Comparison of ENCODE assay signal across 27 cellular contexts in the genomic region with DNA sequence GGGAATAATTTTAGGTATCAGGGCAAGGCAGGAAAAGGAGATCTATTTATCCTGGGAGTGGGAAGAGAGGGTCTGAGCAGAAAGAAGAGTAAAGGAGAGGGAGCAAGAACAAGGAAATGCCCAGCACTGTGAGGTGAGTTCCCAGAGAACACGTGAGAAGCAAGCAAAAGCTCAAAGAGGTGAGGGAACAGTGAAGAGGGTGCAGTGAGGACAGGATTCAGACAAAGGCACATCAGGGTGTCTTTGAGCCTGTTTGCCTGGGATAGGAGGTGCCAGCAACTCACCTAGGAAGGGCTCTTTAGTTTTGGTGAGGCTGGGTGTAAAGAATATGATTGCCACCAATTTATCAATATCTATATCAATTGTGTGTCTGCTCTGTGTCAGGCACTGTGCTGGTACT.
"Had no signal": no experiment of that assay in that cellular context is flagged by ENCODE, and none has a peak within 500 bp of the region (broad histone marks: within the 10 kb centered on the region; RNA-seq: fewer than 3 reads in every experiment).

No MANE protein-coding gene starts in this region.

- H3K4me1 Mint-ChIP-seq: activated CD8-positive, alpha-beta memory T cell treated with anti-CD3 and anti-CD28 coated beads, Interleukin-2, amount 10 ng/mL, durations not matched to agents 7 days and 5 days; activated naive CD4-positive, alpha-beta T cell treated with anti-CD3 and anti-CD28 coated beads, Interleukin-2, amount 10 ng/mL, durations not matched to agents 7 days and 5 days; activated naive CD8-positive, alpha-beta T cell treated with anti-CD3 and anti-CD28 coated beads, Interleukin-2, amount 10 ng/mL, durations not matched to agents 7 days and 5 days; brain had no signal

- DNase-seq: activated CD4-positive, alpha-beta T cell treated with anti-CD3 and anti-CD28 coated beads for 1 hour; activated CD4-positive, alpha-beta T cell treated with anti-CD3 and anti-CD28 coated beads for 48 hours; activated CD4-positive, alpha-beta T cell treated with anti-CD3 and anti-CD28 coated beads, Interleukin-2, amount 50 U/mL, for 1 hour; activated CD4-positive, alpha-beta T cell treated with anti-CD3 and anti-CD28 coated beads, Interleukin-2, amount 50 U/mL, for 48 hours; activated CD8-positive, alpha-beta memory T cell treated with anti-CD3 and anti-CD28 coated beads, Interleukin-2, amount 10 ng/mL, durations not matched to agents 7 days and 5 days; activated CD8-positive, alpha-beta memory T cell treated with anti-CD3 and anti-CD28 coated beads, Interleukin-2, amount 50 U/mL, for 4 hours; activated CD8-positive, alpha-beta T cell treated with anti-CD3 and anti-CD28 coated beads, Interleukin-2, amount 10 ng/mL, durations not matched to agents 7 days and 5 days; activated gamma-delta T cell; activated naive CD4-positive, alpha-beta T cell; activated naive CD4-positive, alpha-beta T cell treated with anti-CD3 and anti-CD28 coated beads, Interleukin-2, amount 10 ng/mL, durations not matched to agents 7 days and 5 days; activated naive CD8-positive, alpha-beta T cell treated with anti-CD3 and anti-CD28 coated beads, Interleukin-2, amount 10 ng/mL, durations not matched to agents 7 days and 5 days; activated T-cell treated with anti-CD3 and anti-CD28 coated beads, Interleukin-2, amount 50 U/mL, for 1 hour; activated T-cell treated with anti-CD3 and anti-CD28 coated beads, Interleukin-2, amount 50 U/mL, for 48 hours; central memory CD4-positive, alpha-beta T cell; cerebellar nuclear complex; colonic mucosa; effector CD8-positive, alpha-beta T cell; esophagus squamous epithelium; foreskin melanocyte; hippocampal formation; T-helper 2 cell had no signal

- H3K27me3 Mint-ChIP-seq: activated CD8-positive, alpha-beta memory T cell treated with anti-CD3 and anti-CD28 coated beads, Interleukin-2, amount 10 ng/mL, durations not matched to agents 7 days and 5 days had no signal

- H3K9me3 Mint-ChIP-seq: activated naive CD4-positive, alpha-beta T cell treated with anti-CD3 and anti-CD28 coated beads, Interleukin-2, amount 10 ng/mL, durations not matched to agents 7 days and 5 days; activated naive CD4-positive, alpha-beta T cell treated with anti-CD3 and anti-CD28 coated beads, Interleukin-2, amount 50 U/mL, for 72 hours; activated naive CD8-positive, alpha-beta T cell treated with anti-CD3 and anti-CD28 coated beads, Interleukin-2, amount 10 ng/mL, durations not matched to agents 7 days and 5 days; brain had no signal

- H3K36me3 Mint-ChIP-seq: activated CD8-positive, alpha-beta memory T cell treated with anti-CD3 and anti-CD28 coated beads, Interleukin-2, amount 10 ng/mL, durations not matched to agents 7 days and 5 days; activated naive CD4-positive, alpha-beta T cell treated with anti-CD3 and anti-CD28 coated beads, Interleukin-2, amount 10 ng/mL, durations not matched to agents 7 days and 5 days; activated naive CD4-positive, alpha-beta T cell treated with anti-CD3 and anti-CD28 coated beads, Interleukin-2, amount 50 U/mL, for 72 hours; activated naive CD8-positive, alpha-beta T cell treated with anti-CD3 and anti-CD28 coated beads, Interleukin-2, amount 10 ng/mL, durations not matched to agents 7 days and 5 days; brain had no signal

- H3K4me3 ChIP-seq: ascending aorta, breast epithelium, cardiac muscle cell, colonic mucosa, esophagus squamous epithelium, gastroesophageal sphincter had no signal

- H3K27ac Mint-ChIP-seq: activated CD8-positive, alpha-beta memory T cell treated with anti-CD3 and anti-CD28 coated beads, Interleukin-2, amount 10 ng/mL, durations not matched to agents 7 days and 5 days; activated CD8-positive, alpha-beta T cell treated with anti-CD3 and anti-CD28 coated beads, Interleukin-2, amount 10 ng/mL, durations not matched to agents 7 days and 5 days; activated naive CD4-positive, alpha-beta T cell treated with anti-CD3 and anti-CD28 coated beads, Interleukin-2, amount 10 ng/mL, durations not matched to agents 7 days and 5 days; activated naive CD4-positive, alpha-beta T cell treated with anti-CD3 and anti-CD28 coated beads, Interleukin-2, amount 50 U/mL, for 72 hours; activated naive CD8-positive, alpha-beta T cell treated with anti-CD3 and anti-CD28 coated beads, Interleukin-2, amount 10 ng/mL, durations not matched to agents 7 days and 5 days; brain had no signal

- ATAC-seq: activated CD8-positive, alpha-beta memory T cell treated with anti-CD3 and anti-CD28 coated beads, Interleukin-2, amount 10 ng/mL, durations not matched to agents 7 days and 5 days; activated CD8-positive, alpha-beta T cell treated with anti-CD3 and anti-CD28 coated beads, Interleukin-2, amount 10 ng/mL, durations not matched to agents 7 days and 5 days; activated naive CD4-positive, alpha-beta T cell treated with anti-CD3 and anti-CD28 coated beads, Interleukin-2, amount 50 U/mL, for 72 hours; gastroesophageal sphincter had no signal

- H3K27me3 ChIP-seq: ascending aorta, breast epithelium, colonic mucosa, esophagus squamous epithelium had no signal

- H3K4me3 Mint-ChIP-seq: activated CD8-positive, alpha-beta memory T cell treated with anti-CD3 and anti-CD28 coated beads, Interleukin-2, amount 10 ng/mL, durations not matched to agents 7 days and 5 days; activated CD8-positive, alpha-beta T cell treated with anti-CD3 and anti-CD28 coated beads, Interleukin-2, amount 10 ng/mL, durations not matched to agents 7 days and 5 days; activated naive CD4-positive, alpha-beta T cell treated with anti-CD3 and anti-CD28 coated beads, Interleukin-2, amount 10 ng/mL, durations not matched to agents 7 days and 5 days; activated naive CD8-positive, alpha-beta T cell treated with anti-CD3 and anti-CD28 coated beads, Interleukin-2, amount 10 ng/mL, durations not matched to agents 7 days and 5 days; brain had no signal

- H3K36me3 ChIP-seq: ascending aorta, breast epithelium, cardiac muscle cell, colonic mucosa, esophagus squamous epithelium, gastroesophageal sphincter had no signal
